Comparison of ENCODE assay signal across 21 cellular contexts in genomic region chr10:35972275-35972674, GRCh38.
DNase-seq lines count a peak whose midpoint lies in the region; ATAC-seq, FAIRE-seq and TF ChIP-seq lines count a peak whose summit lies in the region.
"Had no signal": no experiment of that assay in that cellular context is flagged by ENCODE, and none has a peak within 500 bp of the region (broad histone marks: within the 10 kb centered on the region; RNA-seq: fewer than 3 reads in every experiment).

No MANE protein-coding gene starts in this region.

- H3K27ac ChIP-seq in astrocyte (ENCODE audit: low read depth, low read length) (no peak overlapping the region), right lobe of liver (no peak overlapping the region), kidney (ENCODE audit: low read depth in 2 of 2, low read length in 2 of 2) (no peak overlapping the region)
- H3K27ac ChIP-seq: BLaER1, C4-2B had no signal

- H3K27me3 ChIP-seq in astrocyte (ENCODE audit: insufficient read depth, low read length): no peaks in the 10 kb centered on the region
- H3K27me3 ChIP-seq in right lobe of liver: no peaks in the 10 kb centered on the region
- H3K27me3 ChIP-seq: BLaER1 had no signal

- no peak overlapping the region for H3K4me2 ChIP-seq in astrocyte (ENCODE audit: low read length)
- H3K4me2 ChIP-seq: BLaER1 had no signal

- FAIRE-seq in astrocyte (lab: Jason Lieb, UNC) (no peak), kidney (lab: Jason Lieb, UNC) (no peak)
- FAIRE-seq: A204.1, D721Med, GM12892, H54 had no signal

- H3K27me3 Mint-ChIP-seq in astrocyte (ENCODE audit: low read depth, unreplicated experiment): peaks cover 18% of the 10 kb centered on the region
- H3K27me3 Mint-ChIP-seq: B cell; CD4-positive, CD25-positive, alpha-beta regulatory T cell had no signal

- H3K4me1 ChIP-seq in astrocyte (ENCODE audit: insufficient read depth, low read length) (no peaks in the 10 kb centered on the region), right lobe of liver (no peaks in the 10 kb centered on the region), kidney (ENCODE audit: control insufficient read depth in 1 of 2, insufficient read depth in 1 of 2, low read depth in 1 of 2, low read length in 2 of 2) (no peaks in the 10 kb centered on the region)
- H3K4me1 ChIP-seq: BLaER1, HAP-1 had no signal

- H3K4me1 Mint-ChIP-seq in astrocyte (ENCODE audit: low read depth, unreplicated experiment): peaks cover 2% of the 10 kb centered on the region
- H3K4me1 Mint-ChIP-seq: B cell; CD4-positive, CD25-positive, alpha-beta regulatory T cell had no signal

- peak; percentile 98 for ATAC-seq in left lobe of liver
- peak; percentile 93 to 99 (median 98) for ATAC-seq in right lobe of liver
- ATAC-seq in HG03342 (IDR thresholded peaks at IDR 0.05; ENCODE audit: unreplicated experiment): no peak
- ATAC-seq: CD8-positive, alpha-beta T cell had no signal

- H2AFZ ChIP-seq in astrocyte (ENCODE audit: low read depth, low read length): no peak overlapping the region

- H3K27ac Mint-ChIP-seq in astrocyte (ENCODE audit: unreplicated experiment): peak overlapping the region; percentile 12
- H3K27ac Mint-ChIP-seq: B cell; CD4-positive, CD25-positive, alpha-beta regulatory T cell; CD8-positive, alpha-beta T cell; HFFc6 had no signal

- WGBS in right lobe of liver (ENCODE audit: insufficient coverage, low coverage, low lambda C conversion rate, missing lambda C conversion rate): 27% methylated on average over 3 of the region's 3 CpGs

- H3K36me3 Mint-ChIP-seq in astrocyte (ENCODE audit: low read depth, unreplicated experiment): no peaks in the 10 kb centered on the region
- H3K36me3 Mint-ChIP-seq: CD4-positive, CD25-positive, alpha-beta regulatory T cell; CD8-positive, alpha-beta T cell had no signal

- no peak for TF ChIP-seq CTCF in astrocyte (IDR thresholded peaks at IDR 0.05; ENCODE audit: insufficient read depth, low read depth, low read length)
- no peak for TF ChIP-seq CTCF in right lobe of liver (IDR thresholded peaks at IDR 0.05)
- no peak for TF ChIP-seq CTCF in kidney (IDR thresholded peaks at IDR 0.05; ENCODE audit: borderline replicate concordance, extremely low read depth, insufficient read depth)

- no peak overlapping the region for H3K4me3 Mint-ChIP-seq in astrocyte (ENCODE audit: unreplicated experiment)
- H3K4me3 Mint-ChIP-seq: B cell; CD4-positive, CD25-positive, alpha-beta regulatory T cell; CD8-positive, alpha-beta T cell; HFFc6 had no signal

- H3K9me3 ChIP-seq in astrocyte (ENCODE audit: insufficient read depth, low read depth, low read length) (no peaks in the 10 kb centered on the region), right lobe of liver (no peaks in the 10 kb centered on the region), kidney (ENCODE audit: control insufficient read depth in 1 of 2, low read length in 2 of 2) (no peaks in the 10 kb centered on the region)
- H3K9me3 ChIP-seq: BLaER1, HAP-1 had no signal

- no peaks in the 10 kb centered on the region for H3K79me2 ChIP-seq in astrocyte (ENCODE audit: insufficient read depth, low read length)

- intact Hi-C loops in right lobe of liver (cut with DNase I): no loop called here
- intact Hi-C loops in kidney (cut with DNase I): no loop called here

- no peak overlapping the region for H3K4me3 ChIP-seq in astrocyte (ENCODE audit: insufficient read depth, low read depth, low read length)
- no peak overlapping the region for H3K4me3 ChIP-seq in right lobe of liver
- no peak overlapping the region for H3K4me3 ChIP-seq in kidney (ENCODE audit: low read length in 2 of 2)
- H3K4me3 ChIP-seq: BLaER1, HAP-1 had no signal

- H3K9ac ChIP-seq in astrocyte (ENCODE audit: low read length): no peak overlapping the region
- H3K9ac ChIP-seq in kidney (ENCODE audit: low read length in 2 of 2): no peak overlapping the region
- H3K9ac ChIP-seq: BLaER1 had no signal

- TF ChIP-seq POLR2A in right lobe of liver (IDR thresholded peaks at IDR 0.05): no peak

- H3K36me3 ChIP-seq in astrocyte (ENCODE audit: insufficient read depth, low read length) (no peaks in the 10 kb centered on the region), right lobe of liver (no peaks in the 10 kb centered on the region), kidney (ENCODE audit: control insufficient read depth in 1 of 2, insufficient read depth in 2 of 2, low read length in 2 of 2) (no peaks in the 10 kb centered on the region)
- H3K36me3 ChIP-seq: BLaER1, HAP-1 had no signal

- no peaks in the 10 kb centered on the region for H4K20me1 ChIP-seq in astrocyte (ENCODE audit: insufficient read depth, low read length)
- H4K20me1 ChIP-seq: BLaER1 had no signal

- no peak for DNase-seq in astrocyte (ENCODE audit: low read depth)
- peak; percentile 75 for DNase-seq in left lobe of liver (ENCODE audit: low spot score)
- DNase-seq in right lobe of liver: peak; percentile 23 to 79 (median 60)
- DNase-seq in kidney: no peak
- no peak for DNase-seq in EL
- DNase-seq: CD4-positive, CD25-positive, alpha-beta regulatory T cell; CD8-positive, alpha-beta T cell; DMS 273 treated with DMSO at 0.1 percent for 48 hours; DMS79; GF-D8; GOT3; HFFc6 had no signal

- peaks cover 5% of the 10 kb centered on the region for H3K9me3 Mint-ChIP-seq in astrocyte (ENCODE audit: unreplicated experiment)
- H3K9me3 Mint-ChIP-seq: CD8-positive, alpha-beta T cell; HFFc6 had no signal

Comparison
In these comparisons a context has a peak if more than half of its experiments do, and no peak if none do; other contexts are left out.
1. DNase-seq: peak in left lobe of liver (single experiment) and right lobe of liver (3 of 3); none in astrocyte (single experiment), kidney (single experiment) and EL (single experiment).